13 cellular contexts compared by ENCODE assay signal in genomic region chr20:9301129-9302072, GRCh38.
DNase-seq lines count a peak whose midpoint lies in the region; ATAC-seq, FAIRE-seq and TF ChIP-seq lines count a peak whose summit lies in the region.
"Had no signal": no experiment of that assay in that cellular context is flagged by ENCODE, and none has a peak within 500 bp of the region (broad histone marks: within the 10 kb centered on the region; RNA-seq: fewer than 3 reads in every experiment).

No MANE protein-coding gene starts in this region.

- H3K9me3 Mint-ChIP-seq in nephron progenitor cell = no peaks in the 10 kb centered on the region
- H3K9me3 Mint-ChIP-seq in CD4-positive, alpha-beta T cell = no peaks in the 10 kb centered on the region
- H3K9me3 Mint-ChIP-seq in activated naive CD8-positive, alpha-beta T cell treated with anti-CD3 and anti-CD28 coated beads for 36 hours = no peaks in the 10 kb centered on the region
- H3K9me3 Mint-ChIP-seq: GM23338 had no signal

- H3K9me3 ChIP-seq in endothelial cell of umbilical vein (replicated peaks; ENCODE audit: control insufficient read depth, insufficient read depth, low read length) = no peaks in the 10 kb centered on the region
- H3K9me3 ChIP-seq in CD4-positive, alpha-beta T cell (ENCODE audit: control insufficient read depth, low read length) = no peaks in the 10 kb centered on the region
- H3K9me3 ChIP-seq: neutrophil had no signal

- intact Hi-C loops in endothelial cell of umbilical vein (cut with micrococcal nuclease) = no loop called here
- intact Hi-C loops in CD4-positive, alpha-beta T cell (cut with DNase I, micrococcal nuclease) = no loop called here

- no peak overlapping the region for H3K4me3 Mint-ChIP-seq in nephron progenitor cell
- H3K4me3 Mint-ChIP-seq in CD4-positive, alpha-beta T cell = no peak overlapping the region
- H3K4me3 Mint-ChIP-seq in activated naive CD8-positive, alpha-beta T cell treated with anti-CD3 and anti-CD28 coated beads for 36 hours = no peak overlapping the region
- H3K4me3 Mint-ChIP-seq: GM23338 had no signal

- peaks cover 2% of the 10 kb centered on the region for H3K4me1 Mint-ChIP-seq in nephron progenitor cell
- no peaks in the 10 kb centered on the region for H3K4me1 Mint-ChIP-seq in CD4-positive, alpha-beta T cell (ENCODE audit: low read depth)
- no peaks in the 10 kb centered on the region for H3K4me1 Mint-ChIP-seq in activated naive CD8-positive, alpha-beta T cell treated with anti-CD3 and anti-CD28 coated beads for 36 hours
- H3K4me1 Mint-ChIP-seq: GM23338 had no signal

- H3K79me2 ChIP-seq in endothelial cell of umbilical vein (ENCODE audit: control insufficient read depth, insufficient read depth, low read length) = no peaks in the 10 kb centered on the region

- ATAC-seq in CD4-positive, alpha-beta T cell (ENCODE audit: poor library complexity) = no peak
- ATAC-seq: GM23338 had no signal

- H3K4me1 ChIP-seq in endothelial cell of umbilical vein (ENCODE audit: control insufficient read depth, extremely low read depth, insufficient read depth, low read length) = no peaks in the 10 kb centered on the region

- H3K36me3 ChIP-seq in endothelial cell of umbilical vein (ENCODE audit: control insufficient read depth in 2 of 2, extremely low read depth in 1 of 2, insufficient read depth in 2 of 2, low read length in 2 of 2) = no peaks in the 10 kb centered on the region
- H3K36me3 ChIP-seq: neutrophil had no signal

- FAIRE-seq in endothelial cell of umbilical vein (lab: Jason Lieb, UNC) = no peak
- FAIRE-seq: endometrium had no signal

- CTCF ChIA-PET in endothelial cell of umbilical vein (lab: Charles Lee) = interaction anchor here (1.3 kb wide), 1 partner anchor 11 kb away, joined by 3 read pairs; no protein-coding TSS in a partner anchor
- CTCF ChIA-PET in CD4-positive, alpha-beta T cell (lab: Charles Lee) = no interaction called here

- no peak overlapping the region for H3K4me3 ChIP-seq in endothelial cell of umbilical vein (replicated peaks in 1 of 3; ENCODE audit: insufficient read depth in 1 of 3, low read depth in 1 of 3, low read length in 3 of 3)
- H3K4me3 ChIP-seq: GM23338 had no signal

- no peak overlapping the region for H2AFZ ChIP-seq in endothelial cell of umbilical vein (ENCODE audit: low read depth, low read length)
- H2AFZ ChIP-seq: GM23338 had no signal

- H3K4me2 ChIP-seq in endothelial cell of umbilical vein (ENCODE audit: insufficient read depth, low read length) = no peak overlapping the region
- H3K4me2 ChIP-seq: GM23338 had no signal

- H4K20me1 ChIP-seq in endothelial cell of umbilical vein (replicated peaks; ENCODE audit: control insufficient read depth, extremely low read depth, insufficient read depth, low read length) = no peaks in the 10 kb centered on the region

- no TSS peak for BruUV-seq in endothelial cell of umbilical vein (replicated peaks; lab: Mats Ljungman, UMichigan)

- H3K27ac Mint-ChIP-seq in nephron progenitor cell = peak overlapping the region; percentile 58
- no peak overlapping the region for H3K27ac Mint-ChIP-seq in CD4-positive, alpha-beta T cell
- no peak overlapping the region for H3K27ac Mint-ChIP-seq in activated naive CD8-positive, alpha-beta T cell treated with anti-CD3 and anti-CD28 coated beads for 36 hours
- H3K27ac Mint-ChIP-seq: GM23338 had no signal

- POLR2A ChIA-PET in endothelial cell of umbilical vein (lab: Charles Lee) = no interaction called here
- POLR2A ChIA-PET in CD4-positive, alpha-beta T cell (lab: Charles Lee) = no interaction called here

- no peak for TF ChIP-seq POLR2A in endothelial cell of umbilical vein (IDR thresholded peaks at IDR 0.05; ENCODE audit: low read depth, low read length)

- no peaks in the 10 kb centered on the region for H3K27me3 Mint-ChIP-seq in nephron progenitor cell (ENCODE audit: low read depth, poor library complexity)
- no peaks in the 10 kb centered on the region for H3K27me3 Mint-ChIP-seq in CD4-positive, alpha-beta T cell
- H3K27me3 Mint-ChIP-seq in activated naive CD8-positive, alpha-beta T cell treated with anti-CD3 and anti-CD28 coated beads for 36 hours = no peaks in the 10 kb centered on the region

- H3K27me3 ChIP-seq in endothelial cell of umbilical vein (ENCODE audit: control insufficient read depth in 2 of 2, insufficient read depth in 2 of 2, low read length in 2 of 2) = no peaks in the 10 kb centered on the region
- H3K27me3 ChIP-seq in CD4-positive, alpha-beta T cell (ENCODE audit: control insufficient read depth, insufficient read depth, low read length) = no peaks in the 10 kb centered on the region
- H3K27me3 ChIP-seq: neutrophil had no signal

- dilution Hi-C loops in endothelial cell of umbilical vein (cut with MboI; ENCODE audit: extremely low pct_ligation_motif_present, low sequenced_read_pairs) = no loop called here

- in situ Hi-C loops in G401 (cut with HindIII; ENCODE audit: low sequenced_read_pairs) = no loop called here

- DNase-seq in ELR (ENCODE audit: low read depth) (peak; percentile 19), NCI-H2196 treated with DMSO at 0.1 percent for 48 hours (lab: John Stamatoyannopoulos, UW; ENCODE audit: unreplicated experiment) (peak; percentile 66), endothelial cell of umbilical vein (ENCODE audit: low read depth, low spot score) (peak; percentile 70), nephron progenitor cell (no peak), G401 (ENCODE audit: low spot score) (no peak)
- DNase-seq in CD4-positive, alpha-beta T cell = no peak
- DNase-seq in activated naive CD8-positive, alpha-beta T cell treated with anti-CD3 and anti-CD28 coated beads for 36 hours = no peak
- no peak for DNase-seq in activated naive CD4-positive, alpha-beta T cell (lab: John Stamatoyannopoulos, UW)
- DNase-seq: activated CD4-positive, alpha-beta T cell treated with anti-CD3 and anti-CD28 coated beads, Interleukin-2, amount 50 U/mL, for 1 hour; stimulated activated CD8-positive, alpha-beta memory T cell treated with anti-CD3 and anti-CD28 coated beads, Interleukin-4, amount 100 ng/mL, for 48 hours had no signal

- TF ChIP-seq CTCF in endothelial cell of umbilical vein (IDR thresholded peaks at IDR 0.05; ENCODE audit: extremely low read depth in 1 of 2, insufficient read depth in 1 of 2, low read depth in 1 of 2, low read length in 2 of 2) (no peak), nephron progenitor cell (IDR thresholded peaks at IDR 0.05) (no peak)
- TF ChIP-seq CTCF in CD4-positive, alpha-beta T cell (IDR thresholded peaks at IDR 0.05) = no peak

- H3K27ac ChIP-seq in endothelial cell of umbilical vein (ENCODE audit: insufficient read depth, low read depth, low read length) = no peak overlapping the region
- no peak overlapping the region for H3K27ac ChIP-seq in CD4-positive, alpha-beta T cell (ENCODE audit: low read depth, low read length)
- H3K27ac ChIP-seq: neutrophil had no signal

- H3K36me3 Mint-ChIP-seq in nephron progenitor cell (ENCODE audit: low read depth) = peaks cover 3% of the 10 kb centered on the region
- H3K36me3 Mint-ChIP-seq in CD4-positive, alpha-beta T cell (ENCODE audit: low read depth) = no peaks in the 10 kb centered on the region
- H3K36me3 Mint-ChIP-seq in activated naive CD8-positive, alpha-beta T cell treated with anti-CD3 and anti-CD28 coated beads for 36 hours = no peaks in the 10 kb centered on the region

- no peak overlapping the region for H3K9ac ChIP-seq in endothelial cell of umbilical vein (replicated peaks; ENCODE audit: extremely low read depth, insufficient read depth, low read length)

- H3K9me1 ChIP-seq in endothelial cell of umbilical vein (replicated peaks; ENCODE audit: control insufficient read depth, extremely low read depth, insufficient read depth, low read length) = no peaks in the 10 kb centered on the region

TF ChIP-seq in endothelial cell of umbilical vein, 7 proteins besides CTCF, POLR2A, EP300 and RAD21:
- TF ChIP-seq EZH2 (IDR thresholded peaks at IDR 0.05; ENCODE audit: borderline replicate concordance, low read depth, low read length, severe bottlenecking) (no peak), POLR2AphosphoS5 (IDR thresholded peaks at IDR 0.05; ENCODE audit: insufficient read depth, low read depth, low read length) (no peak), JUN (IDR thresholded peaks at IDR 0.05; ENCODE audit: borderline replicate concordance, insufficient read depth, insufficient read length, low read depth) (no peak), GATA2 (IDR thresholded peaks at IDR 0.05; ENCODE audit: insufficient read depth, insufficient read length, low read depth, low read length) (no peak), MYC (IDR thresholded peaks at IDR 0.05; ENCODE audit: low read depth, low read length) (no peak), FOS (IDR thresholded peaks at IDR 0.05; ENCODE audit: borderline replicate concordance, insufficient read depth, low read length) (no peak), MAX (IDR thresholded peaks at IDR 0.05; ENCODE audit: insufficient read depth, insufficient read length) (no peak)

Comparison
In these comparisons a context has a peak if more than half of its experiments do, and no peak if none do; other contexts are left out.
1. DNase-seq: peak in ELR (single experiment), NCI-H2196 treated with DMSO at 0.1 percent for 48 hours (single experiment) and endothelial cell of umbilical vein (single experiment); none in nephron progenitor cell (single experiment), CD4-positive, alpha-beta T cell (0 of 10), G401 (single experiment), activated naive CD8-positive, alpha-beta T cell treated with anti-CD3 and anti-CD28 coated beads for 36 hours (single experiment) and activated naive CD4-positive, alpha-beta T cell (0 of 4).